11 cellular contexts compared by ENCODE assay signal in genomic region chr4:2487632-2488031, GRCh38. TPM values are rescaled to one million over a fixed set of nuclear protein-coding genes. Genes with fewer than 3 reads are reported as not detected.
DNase-seq lines count a peak whose midpoint lies in the region; ATAC-seq, FAIRE-seq and TF ChIP-seq lines count a peak whose summit lies in the region.
"Had no signal": no experiment of that assay in that cellular context is flagged by ENCODE, and none has a peak within 500 bp of the region (broad histone marks: within the 10 kb centered on the region; RNA-seq: fewer than 3 reads in every experiment).

No MANE protein-coding gene starts in this region.

- DNase-seq in activated T-cell treated with anti-CD3 and anti-CD28 coated beads, Interleukin-2, amount 50 U/mL, for 4 hours = no peak
- DNase-seq in activated T-cell treated with anti-CD3 and anti-CD28 coated beads, Interleukin-2, amount 50 U/mL, for 1 hour = no peak
- DNase-seq in T-cell (no peak), NCI-H345 treated with DMSO at 0.1 percent for 48 hours (lab: John Stamatoyannopoulos, UW; ENCODE audit: unreplicated experiment) (no peak), frontal cortex (ENCODE audit: low spot score in 2 of 2) (no peak), endothelial cell (ENCODE audit: low spot score) (no peak)
- peak; percentile 14 to 31 for DNase-seq in stimulated activated naive CD8-positive, alpha-beta T cell treated with anti-CD3 and anti-CD28 coated beads, Interleukin-15, amount 100 ng/mL, for 72 hours
- DNase-seq: NCI-H446, T-helper 9 cell, testis had no signal

- H3K4me3 Mint-ChIP-seq in activated T-cell treated with anti-CD3 and anti-CD28 coated beads, Interleukin-2, amount 50 U/mL, for 4 hours = no peak overlapping the region
- H3K4me3 Mint-ChIP-seq in T-cell = no peak overlapping the region
- peak overlapping the region; percentile 2 to 16 for H3K4me3 Mint-ChIP-seq in stimulated activated naive CD8-positive, alpha-beta T cell treated with anti-CD3 and anti-CD28 coated beads, Interleukin-15, amount 100 ng/mL, for 72 hours
- H3K4me3 Mint-ChIP-seq in endothelial cell (ENCODE audit: unreplicated experiment) = no peak overlapping the region

- CTCF ChIA-PET in T-cell (lab: Charles Lee) = interaction anchor here in 1 of 2 donors (0.6 kb wide), 1 partner anchor 51 kb away, joined by 9 read pairs; no protein-coding TSS in a partner anchor

- peaks cover 61% of the 10 kb centered on the region for H3K4me1 Mint-ChIP-seq in activated T-cell treated with anti-CD3 and anti-CD28 coated beads, Interleukin-2, amount 50 U/mL, for 4 hours (ENCODE audit: low read depth)
- peaks cover 64 to 73% (median 73%) of the 10 kb centered on the region in 3 donors for H3K4me1 Mint-ChIP-seq in T-cell
- peaks cover 75% of the 10 kb centered on the region for H3K4me1 Mint-ChIP-seq in stimulated activated naive CD8-positive, alpha-beta T cell treated with anti-CD3 and anti-CD28 coated beads, Interleukin-15, amount 100 ng/mL, for 72 hours
- peaks cover 46% of the 10 kb centered on the region for H3K4me1 Mint-ChIP-seq in endothelial cell (ENCODE audit: unreplicated experiment)

- ATAC-seq in activated T-cell treated with anti-CD3 and anti-CD28 coated beads, Interleukin-2, amount 50 U/mL, for 4 hours = peak; percentile 23 to 41
- ATAC-seq in HG02642 (IDR thresholded peaks at IDR 0.05; ENCODE audit: poor library complexity, unreplicated experiment) (peak; percentile 46), T-cell (replicated peaks in 1 of 4) (no peak)
- peak; percentile 89 for ATAC-seq in stimulated activated naive CD8-positive, alpha-beta T cell treated with anti-CD3 and anti-CD28 coated beads, Interleukin-15, amount 100 ng/mL, for 72 hours

- H3K36me3 Mint-ChIP-seq in activated T-cell treated with anti-CD3 and anti-CD28 coated beads, Interleukin-2, amount 50 U/mL, for 4 hours (ENCODE audit: insufficient read depth) = peaks cover 13% of the 10 kb centered on the region
- peaks cover 19% of the 10 kb centered on the region for H3K36me3 Mint-ChIP-seq in T-cell
- H3K36me3 Mint-ChIP-seq in endothelial cell (ENCODE audit: low read depth, unreplicated experiment) = peaks cover 20% of the 10 kb centered on the region

- TF ChIP-seq CTCF in endothelial cell (IDR thresholded peaks at IDR 0.05; ENCODE audit: unreplicated experiment) = no peak

- FAIRE-seq in frontal cortex (lab: Jason Lieb, UNC) = no peak

- H3K27ac Mint-ChIP-seq in T-cell = peak overlapping the region; percentile 28 to 32
- peak overlapping the region in 1 of 2 donors; percentile 14 for H3K27ac Mint-ChIP-seq in stimulated activated naive CD8-positive, alpha-beta T cell treated with anti-CD3 and anti-CD28 coated beads, Interleukin-15, amount 100 ng/mL, for 72 hours
- H3K27ac Mint-ChIP-seq in endothelial cell (ENCODE audit: unreplicated experiment) = no peak overlapping the region

- no peaks in the 10 kb centered on the region for H3K27me3 Mint-ChIP-seq in activated T-cell treated with anti-CD3 and anti-CD28 coated beads, Interleukin-2, amount 50 U/mL, for 4 hours (ENCODE audit: low read depth)
- H3K27me3 Mint-ChIP-seq in T-cell (no peaks in the 10 kb centered on the region), endothelial cell (ENCODE audit: unreplicated experiment) (peaks cover 3% of the 10 kb centered on the region)
- no peaks in the 10 kb centered on the region for H3K27me3 Mint-ChIP-seq in stimulated activated naive CD8-positive, alpha-beta T cell treated with anti-CD3 and anti-CD28 coated beads, Interleukin-15, amount 100 ng/mL, for 72 hours

- H3K9me3 Mint-ChIP-seq in activated T-cell treated with anti-CD3 and anti-CD28 coated beads, Interleukin-2, amount 50 U/mL, for 4 hours = no peaks in the 10 kb centered on the region
- no peaks in the 10 kb centered on the region for H3K9me3 Mint-ChIP-seq in T-cell
- no peaks in the 10 kb centered on the region for H3K9me3 Mint-ChIP-seq in stimulated activated naive CD8-positive, alpha-beta T cell treated with anti-CD3 and anti-CD28 coated beads, Interleukin-15, amount 100 ng/mL, for 72 hours
- H3K9me3 Mint-ChIP-seq in endothelial cell (ENCODE audit: unreplicated experiment) = no peaks in the 10 kb centered on the region

- POLR2A ChIA-PET in T-cell (lab: Charles Lee) = no interaction called here

RNA-seq across cellular contexts. Expression of gene RNF4, which starts 18.7 kb away (rescaled TPM):
- 100 to 1,000 TPM in 1 of 3 donors, 10 to 100 TPM in 2; 96.7 to 105 (median 97.4) TPM for total RNA-seq in activated T-cell treated with anti-CD3 and anti-CD28 coated beads, Interleukin-2, amount 50 U/mL, for 4 hours
- total RNA-seq in T-cell (100 to 1,000 TPM in 4 of 5 donors, 10 to 100 TPM in 1; 89.2 to 107 (median 104) TPM), frontal cortex (28.1 TPM), endothelial cell (ENCODE audit: unreplicated experiment) (65.0 TPM)

RNA-seq across cellular contexts. Expression of gene FAM193A, which starts 48.8 kb away (rescaled TPM):
- 10 to 100 TPM; 24.7 to 25.3 (median 24.9) TPM for total RNA-seq in activated T-cell treated with anti-CD3 and anti-CD28 coated beads, Interleukin-2, amount 50 U/mL, for 4 hours
- total RNA-seq in T-cell (10 to 100 TPM; 41.6 to 46.8 (median 45.2) TPM), frontal cortex (17.1 TPM), endothelial cell (ENCODE audit: unreplicated experiment) (33.7 TPM)

Comparison
In these comparisons a context has a peak if more than half of its experiments do, and no peak if none do; other contexts are left out.
1. ATAC-seq: peak in activated T-cell treated with anti-CD3 and anti-CD28 coated beads, Interleukin-2, amount 50 U/mL, for 4 hours (2 of 2), HG02642 (single experiment) and stimulated activated naive CD8-positive, alpha-beta T cell treated with anti-CD3 and anti-CD28 coated beads, Interleukin-15, amount 100 ng/mL, for 72 hours (single experiment); none in T-cell (0 of 4).
2. DNase-seq: peak in stimulated activated naive CD8-positive, alpha-beta T cell treated with anti-CD3 and anti-CD28 coated beads, Interleukin-15, amount 100 ng/mL, for 72 hours (2 of 2); none in activated T-cell treated with anti-CD3 and anti-CD28 coated beads, Interleukin-2, amount 50 U/mL, for 4 hours (single experiment), activated T-cell treated with anti-CD3 and anti-CD28 coated beads, Interleukin-2, amount 50 U/mL, for 1 hour (single experiment), T-cell (0 of 34), NCI-H345 treated with DMSO at 0.1 percent for 48 hours (single experiment), frontal cortex (0 of 2) and endothelial cell (single experiment).
3. H3K4me3 Mint-ChIP-seq: peak in stimulated activated naive CD8-positive, alpha-beta T cell treated with anti-CD3 and anti-CD28 coated beads, Interleukin-15, amount 100 ng/mL, for 72 hours (2 of 2); none in activated T-cell treated with anti-CD3 and anti-CD28 coated beads, Interleukin-2, amount 50 U/mL, for 4 hours (single experiment), T-cell (0 of 3) and endothelial cell (single experiment).